Comparison of ENCODE assay signal across 25 cellular contexts in genomic region chr1:116918714-116919357, GRCh38. TPM values are rescaled to one million over a fixed set of nuclear protein-coding genes. Genes with fewer than 3 reads are reported as not detected.
DNase-seq lines count a peak whose midpoint lies in the region; ATAC-seq and TF ChIP-seq lines count a peak whose summit lies in the region.
"Had no signal": no experiment of that assay in that cellular context is flagged by ENCODE, and none has a peak within 500 bp of the region (broad histone marks: within the 10 kb centered on the region; RNA-seq: fewer than 3 reads in every experiment).

No MANE protein-coding gene starts in this region.

- H3K4me1 ChIP-seq in right atrium auricular region, result peaks cover 0 to 75% of the 10 kb centered on the region in 2 donors
- peaks cover 63% of the 10 kb centered on the region for H3K4me1 ChIP-seq in RWPE2 (ENCODE audit: insufficient read depth, poor library complexity, severe bottlenecking)
- peaks cover 13 to 32% of the 10 kb centered on the region in 2 donors for H3K4me1 ChIP-seq in esophagus (ENCODE audit: control insufficient read depth in 2 of 2, insufficient read depth in 2 of 2, low read length in 1 of 2)
- H3K4me1 ChIP-seq: SJCRH30 had no signal

- no peak for TF ChIP-seq CTCF in right atrium auricular region (IDR thresholded peaks at IDR 0.05)
- no peak for TF ChIP-seq CTCF in RWPE2 (IDR thresholded peaks at IDR 0.05; ENCODE audit: poor library complexity, severe bottlenecking)

- peak overlapping the region in 1 of 2 donors; percentile 90 for H3K27ac ChIP-seq in right atrium auricular region
- peak overlapping the region; percentile 66 for H3K27ac ChIP-seq in RWPE2 (ENCODE audit: poor library complexity, severe bottlenecking)
- peak overlapping the region; percentile 6 to 58 for H3K27ac ChIP-seq in esophagus (ENCODE audit: low read depth in 2 of 2, low read length in 1 of 2)
- H3K27ac ChIP-seq: C4-2B, GM23248, HL-60, SJCRH30 had no signal

- ATAC-seq in Right ventricle myocardium inferior, result no peak
- ATAC-seq in RWPE2 (ENCODE audit: low read depth), result peak; percentile 74
- no peak for ATAC-seq in GM21390 (IDR thresholded peaks at IDR 0.05; ENCODE audit: unreplicated experiment)

- DNase-seq in right atrium auricular region (ENCODE audit: low spot score) (peak; percentile 13), Right ventricle myocardium inferior (ENCODE audit: missing footprints) (no peak), RWPE2 (ENCODE audit: low spot score) (no peak), renal cortical epithelial cell (ENCODE audit: low read depth) (peak; percentile 63), D341Med (ENCODE audit: low spot score) (no peak)
- DNase-seq in NK-92 treated with Interleukin-12 subunit alpha and Interleukin-12 subunit beta, amount 100 ng/mL, for 24 hours (lab: John Stamatoyannopoulos, UW), result no peak
- DNase-seq: AML-193, DMS79, GM23248, H9, HFFc6, KG1, NCI-H1105, NCI-H146, NCI-H2029, NCI-H226, NCI-H510A treated with DMSO at 0.1 percent for 48 hours, NCI-H748 treated with DMSO at 0.1 percent for 48 hours, RPMI8226, SJCRH30 had no signal

- intact Hi-C loops in Right ventricle myocardium inferior (cut with DNase I), result no loop called here

- H3K9me3 ChIP-seq in right atrium auricular region (no peaks in the 10 kb centered on the region), RWPE2 (ENCODE audit: severe bottlenecking) (no peaks in the 10 kb centered on the region), esophagus (ENCODE audit: control insufficient read depth in 2 of 2, insufficient read depth in 1 of 2, low read depth in 1 of 2, low read length in 1 of 2) (no peaks in the 10 kb centered on the region)
- H3K9me3 ChIP-seq: SJCRH30 had no signal

- H3K36me3 ChIP-seq in right atrium auricular region, result no peaks in the 10 kb centered on the region
- peaks cover 5% of the 10 kb centered on the region for H3K36me3 ChIP-seq in RWPE2 (ENCODE audit: low read depth)
- H3K36me3 ChIP-seq in esophagus (ENCODE audit: control insufficient read depth in 2 of 2, insufficient read depth in 2 of 2, low read length in 1 of 2), result no peaks in the 10 kb centered on the region

- no peak overlapping the region for H3K4me3 ChIP-seq in right atrium auricular region
- no peak overlapping the region for H3K4me3 ChIP-seq in RWPE2 (ENCODE audit: severe bottlenecking)
- no peak overlapping the region for H3K4me3 ChIP-seq in esophagus (ENCODE audit: low read depth in 1 of 2, low read length in 2 of 2)
- H3K4me3 ChIP-seq: GM23248, SJCRH30 had no signal

- WGBS in esophagus, 2 donors, result 59 to 74% methylated on average over 5 of the region's 5 CpGs

- H3K27me3 ChIP-seq in right atrium auricular region, result no peaks in the 10 kb centered on the region
- H3K27me3 ChIP-seq in RWPE2 (ENCODE audit: insufficient read depth, poor library complexity, severe bottlenecking), result no peaks in the 10 kb centered on the region
- no peaks in the 10 kb centered on the region for H3K27me3 ChIP-seq in esophagus (ENCODE audit: control insufficient read depth in 1 of 2, insufficient read depth in 2 of 2, low read length in 2 of 2)
- H3K27me3 ChIP-seq: SJCRH30 had no signal

RNA-seq across cellular contexts. Expression of gene PTGFRN, which starts 9.1 kb away (rescaled TPM):
- total RNA-seq in right atrium auricular region (100 to 1,000 TPM; 129 to 141 TPM), Right ventricle myocardium inferior (119 TPM), renal cortical epithelial cell (51.4 and 76.7 TPM in 2 replicates)
- polyA plus RNA-seq in esophagus, result 10 to 100 TPM; 25.9 to 37.2 TPM
- total RNA-seq: OCI-LY7 had no signal

Comparison
In these comparisons a context has a peak if more than half of its experiments do, and no peak if none do; other contexts are left out.
1. DNase-seq: peak in right atrium auricular region (single experiment) and renal cortical epithelial cell (single experiment); none in Right ventricle myocardium inferior (single experiment), RWPE2 (single experiment), NK-92 treated with Interleukin-12 subunit alpha and Interleukin-12 subunit beta, amount 100 ng/mL, for 24 hours (single experiment) and D341Med (single experiment).